Comparison of ENCODE assay signal across 8 cellular contexts in genomic region chr10:63236113-63236935, GRCh38.
A peak's percentile ranks its signal among the peaks of the same experiment; 100 is the strongest.
DNase-seq lines count a peak whose midpoint lies in the region; ATAC-seq and TF ChIP-seq lines count a peak whose summit lies in the region.

No MANE protein-coding gene starts in this region.

- no peak overlapping the region for H3K4me3 ChIP-seq in HFF-Myc (replicated peaks; ENCODE audit: low read depth, low read length)
- no peak overlapping the region for H3K4me3 ChIP-seq in left lung
- no peak overlapping the region for H3K4me3 ChIP-seq in uterus

- intact Hi-C loops in left lung (cut with DNase I) (no loop called here), uterus (cut with DNase I; ENCODE audit: low total_unique reads) (no loop called here)

- DNase-seq in NCI-H446 treated with DMSO at 0.1 percent for 48 hours (lab: John Stamatoyannopoulos, UW) (peak; percentile 14), NCI-H446 (lab: John Stamatoyannopoulos, UW) (no peak), HFF-Myc (ENCODE audit: extremely low read depth, low read depth) (peak; percentile 85), LoVo (ENCODE audit: low spot score) (peak; percentile 89), amniotic stem cell (lab: John Stamatoyannopoulos, UW) (peak; percentile 70), left lung (no peak), uterus (peak in 1 of 2 donors; percentile 48), COLO668 (lab: John Stamatoyannopoulos, UW; ENCODE audit: unreplicated experiment) (no peak)

- peak; percentile 95 for ATAC-seq in left lung

- H3K4me1 ChIP-seq in left lung, result peaks cover 17 to 84% of the 10 kb centered on the region in 2 donors
- H3K4me1 ChIP-seq in uterus, result peaks cover 0 to 13% of the 10 kb centered on the region in 2 donors

- H3K27me3 ChIP-seq in left lung (no peaks in the 10 kb centered on the region), uterus (no peaks in the 10 kb centered on the region)

- TF ChIP-seq POLR2A in uterus (IDR thresholded peaks at IDR 0.05), result no peak

- TF ChIP-seq CTCF in HFF-Myc (IDR thresholded peaks at IDR 0.05; ENCODE audit: low read depth, low read length, missing control alignments) (no peak), left lung (IDR thresholded peaks at IDR 0.05) (no peak), uterus (IDR thresholded peaks at IDR 0.05) (no peak)

- H3K9me3 ChIP-seq in left lung, result no peaks in the 10 kb centered on the region
- H3K9me3 ChIP-seq in uterus, result no peaks in the 10 kb centered on the region

- no peaks in the 10 kb centered on the region for H3K36me3 ChIP-seq in left lung
- H3K36me3 ChIP-seq in uterus, result no peaks in the 10 kb centered on the region

- H3K27ac ChIP-seq in left lung (peak overlapping the region; percentile 64 to 81), uterus (peak overlapping the region; percentile 72 to 84)

Comparison
In these comparisons a context has a peak if more than half of its experiments do, and no peak if none do; other contexts are left out.
1. DNase-seq: peak in NCI-H446 treated with DMSO at 0.1 percent for 48 hours (single experiment), HFF-Myc (single experiment), LoVo (single experiment) and amniotic stem cell (single experiment); none in NCI-H446 (0 of 2), left lung (0 of 2) and COLO668 (single experiment).